9 cellular contexts compared by ENCODE assay signal in genomic region chr1:97243973-97244560, GRCh38.
A peak's percentile ranks its signal among the peaks of the same experiment; 100 is the strongest.
DNase-seq lines count a peak whose midpoint lies in the region; ATAC-seq, FAIRE-seq and TF ChIP-seq lines count a peak whose summit lies in the region.
"Had no signal": no experiment of that assay in that cellular context is flagged by ENCODE, and none has a peak within 500 bp of the region (broad histone marks: within the 10 kb centered on the region; RNA-seq: fewer than 3 reads in every experiment).

No MANE protein-coding gene starts in this region.

- H3K4me1 ChIP-seq in A673 (ENCODE audit: insufficient read depth, low read length, poor library complexity, severe bottlenecking) = no peaks in the 10 kb centered on the region
- no peaks in the 10 kb centered on the region for H3K4me1 ChIP-seq in KMS-11 (ENCODE audit: low read depth, poor library complexity, severe bottlenecking)
- H3K4me1 ChIP-seq: HAP-1 had no signal

- H3K36me3 ChIP-seq in A673 (ENCODE audit: insufficient read depth, low read length, poor library complexity, severe bottlenecking) (no peaks in the 10 kb centered on the region), KMS-11 (ENCODE audit: insufficient read depth) (no peaks in the 10 kb centered on the region), bronchial epithelial cell (ENCODE audit: control insufficient read depth, insufficient read depth, low read length) (no peaks in the 10 kb centered on the region)
- H3K36me3 ChIP-seq: HAP-1 had no signal

- no peaks in the 10 kb centered on the region for H4K20me1 ChIP-seq in KMS-11 (ENCODE audit: insufficient read depth)

- H2AFZ ChIP-seq in KMS-11 (ENCODE audit: low read depth) = no peak overlapping the region

- intact Hi-C loops in A673 (cut with micrococcal nuclease; ENCODE audit: unreplicated experiment) = loop anchor here (2.0 to 10.0 kb wide), 3 partner anchors 281 to 807 kb away; no protein-coding TSS in a partner anchor

- no TSS peak for BruUV-seq in A673 (replicated peaks; lab: Mats Ljungman, UMichigan)

- no peaks in the 10 kb centered on the region for H3K79me2 ChIP-seq in KMS-11 (ENCODE audit: insufficient read depth, low read depth)

- H3K27ac ChIP-seq in A673 (ENCODE audit: low read depth, low read length, poor library complexity, severe bottlenecking) (no peak overlapping the region), KMS-11 (no peak overlapping the region)

- TF ChIP-seq CTCF in A673 (conservative IDR thresholded peaks at IDR 0.05; ENCODE audit: low read depth, low read length) (peak; percentile 70), KMS-11 (conservative IDR thresholded peaks at IDR 0.05; ENCODE audit: low read depth, low read length) (peak; percentile 55), bronchial epithelial cell (IDR thresholded peaks at IDR 0.05; ENCODE audit: insufficient read depth, low read length, severe bottlenecking) (peak; percentile 36)

- no peak for FAIRE-seq in bronchial epithelial cell (lab: Jason Lieb, UNC)

- CTCF ChIA-PET in A673 (lab: Charles Lee) = no interaction called here

- peak; percentile 69 for ATAC-seq in GM18502 (IDR thresholded peaks at IDR 0.05; ENCODE audit: poor library complexity, unreplicated experiment)
- ATAC-seq in stimulated activated naive CD8-positive, alpha-beta T cell treated with anti-CD3 and anti-CD28 coated beads, Interleukin-15, Interleukin-2, amounts not matched to agents 100 U/mL and 50 U/mL, for 24 hours = no peak

- no peak overlapping the region for H3K4me2 ChIP-seq in KMS-11

- peaks cover 3% of the 10 kb centered on the region for H3K9me3 ChIP-seq in A673 (ENCODE audit: low read depth, low read length, poor library complexity, severe bottlenecking)
- H3K9me3 ChIP-seq: HAP-1 had no signal

- H3K4me3 ChIP-seq in A673 (ENCODE audit: low read depth, low read length, poor library complexity, severe bottlenecking) (no peak overlapping the region), KMS-11 (IDR thresholded peaks at IDR 0.05; ENCODE audit: insufficient read depth, low read depth, low read length) (no peak overlapping the region), bronchial epithelial cell (ENCODE audit: low read depth, low read length) (no peak overlapping the region)
- H3K4me3 ChIP-seq: HAP-1 had no signal

- no peak overlapping the region for H3K9ac ChIP-seq in KMS-11

- DNase-seq in A673 (ENCODE audit: low spot score) (peak; percentile 42), bronchial epithelial cell (ENCODE audit: low read depth) (peak; percentile 45), renal cortical epithelial cell (ENCODE audit: low read depth) (peak; percentile 41), CD1c-positive myeloid dendritic cell (ENCODE audit: extremely low spot score) (no peak)
- DNase-seq in stimulated activated naive CD8-positive, alpha-beta T cell treated with anti-CD3 and anti-CD28 coated beads, Interleukin-15, Interleukin-2, amounts not matched to agents 100 U/mL and 50 U/mL, for 24 hours = no peak
- no peak for DNase-seq in activated CD4-positive, alpha-beta T cell treated with anti-CD3 and anti-CD28 coated beads for 48 hours

- POLR2A ChIA-PET in A673 (lab: Charles Lee; ENCODE audit: low non-redundant PET) = no interaction called here

- H3K27me3 ChIP-seq in A673 (replicated peaks; ENCODE audit: insufficient read depth, low read depth, low read length, poor library complexity) = no peaks in the 10 kb centered on the region
- H3K27me3 ChIP-seq in KMS-11 (ENCODE audit: insufficient read depth, low read depth) = no peaks in the 10 kb centered on the region
- H3K27me3 ChIP-seq in bronchial epithelial cell (ENCODE audit: control insufficient read depth, insufficient read depth, low read length) = no peaks in the 10 kb centered on the region

Comparison
In these comparisons a context has a peak if more than half of its experiments do, and no peak if none do; other contexts are left out.
1. DNase-seq: peak in A673 (single experiment), bronchial epithelial cell (single experiment) and renal cortical epithelial cell (single experiment); none in stimulated activated naive CD8-positive, alpha-beta T cell treated with anti-CD3 and anti-CD28 coated beads, Interleukin-15, Interleukin-2, amounts not matched to agents 100 U/mL and 50 U/mL, for 24 hours (single experiment), CD1c-positive myeloid dendritic cell (single experiment) and activated CD4-positive, alpha-beta T cell treated with anti-CD3 and anti-CD28 coated beads for 48 hours (single experiment).
2. Peak in every context shown above with its lines, with median percentiles within 50 percentile points of each other: CTCF ChIP-seq.